In the genomic region with DNA sequence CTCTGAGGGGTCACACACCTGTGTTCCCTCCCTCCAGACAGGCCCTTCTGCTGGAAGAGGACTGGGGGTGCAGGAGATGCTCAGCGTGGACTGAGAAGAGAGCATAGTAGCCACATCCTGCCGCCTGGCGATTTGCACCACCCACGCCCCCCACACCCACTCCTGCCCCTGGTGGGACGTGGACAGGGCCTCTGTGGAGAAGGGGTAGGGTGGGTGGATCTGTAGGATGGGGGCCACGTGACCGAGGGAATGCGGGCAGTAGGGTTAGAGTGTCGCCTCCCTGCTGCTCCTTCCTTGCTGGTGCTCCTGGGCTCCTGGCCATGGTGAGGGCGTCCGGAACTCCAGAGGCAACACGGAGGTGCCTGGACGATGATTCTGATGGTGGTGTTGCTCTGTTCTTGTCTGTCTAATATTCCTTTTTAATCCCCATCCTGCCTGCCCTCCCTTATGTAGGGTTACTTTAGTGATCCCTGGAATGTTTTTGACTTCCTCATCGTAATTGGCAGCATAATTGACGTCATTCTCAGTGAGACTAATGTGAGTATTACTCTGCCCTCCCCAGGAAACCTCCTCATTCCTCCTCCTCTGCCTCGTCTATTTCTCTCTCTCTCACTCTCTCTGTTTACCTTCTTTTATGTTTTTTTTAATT, we compare ENCODE assay signal across 1 cellular context.
TF ChIP-seq lines count a peak whose summit lies in the region.

No MANE protein-coding gene starts in this region.

TF ChIP-seq in HepG2, 621 proteins besides CTCF, POLR2A, EP300 and RAD21 (continued from another document):
- TF ChIP-seq U2AF2 (IDR thresholded peaks at IDR 0.05; ENCODE audit: low read depth, low read length) (no peak), THYN1 (CRISPR knock-in tag; IDR thresholded peaks at IDR 0.05; ENCODE audit: borderline replicate concordance, low read depth) (no peak), ZNF234 (CRISPR knock-in tag; conservative IDR thresholded peaks at IDR 0.05) (no peak)
